30 cellular contexts compared by ENCODE assay signal in the genomic region with DNA sequence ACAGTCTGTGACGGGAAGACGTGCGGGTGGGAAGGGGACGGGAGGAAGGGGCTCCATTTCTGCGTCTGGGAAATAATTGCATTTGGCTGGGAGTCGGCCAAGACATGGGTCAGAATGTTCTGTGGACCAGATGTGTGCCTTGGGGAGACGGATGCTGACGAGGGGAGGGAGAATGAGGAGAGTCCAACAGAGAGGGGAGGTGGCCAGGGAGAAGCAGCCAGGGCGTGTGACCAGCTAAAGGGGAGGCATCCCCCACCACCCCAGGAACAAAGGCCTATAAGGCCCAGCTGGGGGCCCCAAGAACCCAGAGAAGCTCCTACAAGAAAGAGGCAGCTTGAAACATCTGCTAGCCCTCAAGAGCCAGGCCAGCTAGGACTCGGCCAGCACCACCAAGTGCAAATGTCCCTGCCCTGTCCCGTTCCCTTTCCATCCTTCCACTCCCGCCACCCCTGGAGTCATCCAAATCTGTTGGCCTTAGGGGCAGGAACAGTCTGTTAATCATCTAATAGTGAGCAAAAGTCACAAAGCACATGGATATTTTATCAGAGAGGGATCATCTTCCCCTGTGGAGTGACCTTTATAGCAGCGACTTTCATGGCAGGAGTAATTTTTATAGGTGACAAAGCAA. TPM values are rescaled to one million over a fixed set of nuclear protein-coding genes. Genes with fewer than 3 reads are reported as not detected.
"Had no signal": no experiment of that assay in that cellular context is flagged by ENCODE, and none has a peak within 500 bp of the region (broad histone marks: within the 10 kb centered on the region; RNA-seq: fewer than 3 reads in every experiment).

No MANE protein-coding gene starts in this region.

- H3K27ac Mint-ChIP-seq: activated B cell treated with CpG ODN at 0.5 μM for 24 hours; activated CD8-positive, alpha-beta T cell treated with anti-CD3 and anti-CD28 coated beads for 36 hours; activated naive CD8-positive, alpha-beta T cell; activated T-helper 17 cell treated with anti-CD3 and anti-CD28 coated beads, Interleukin-2, amount 50 U/mL, for 72 hours; T-helper 17 cell; T-helper 2 cell treated with Interferon-gamma antibody and Interleukin-4, amounts not matched to agents 5 μg/mL and 100 μg/mL, for 36 hours had no signal

- H3K4me1 ChIP-seq: body of pancreas, esophagus squamous epithelium, gastrocnemius medialis had no signal

- H3K9me3 ChIP-seq: body of pancreas, esophagus squamous epithelium, gastrocnemius medialis had no signal

- H3K36me3 ChIP-seq: esophagus squamous epithelium, gastrocnemius medialis, WERI-Rb-1 had no signal

- H3K4me1 Mint-ChIP-seq: activated B cell treated with CpG ODN at 0.5 μM for 24 hours; activated T-helper 17 cell treated with anti-CD3 and anti-CD28 coated beads, Interleukin-2, amount 50 U/mL, for 72 hours; T-helper 17 cell had no signal

- H3K27me3 ChIP-seq: body of pancreas, gastrocnemius medialis had no signal

- H3K9me3 Mint-ChIP-seq: activated B cell treated with CpG ODN at 0.5 μM for 24 hours; activated CD8-positive, alpha-beta T cell treated with anti-CD3 and anti-CD28 coated beads for 36 hours; activated T-cell treated with anti-CD3 and anti-CD28 coated beads, Interleukin-2, amount 50 U/mL, for 4 hours; activated T-helper 17 cell treated with anti-CD3 and anti-CD28 coated beads, Interleukin-2, amount 50 U/mL, for 72 hours; T-helper 2 cell treated with Interferon-gamma antibody and Interleukin-4, amounts not matched to agents 5 μg/mL and 100 μg/mL, for 36 hours had no signal

- H3K4me3 ChIP-seq: body of pancreas, esophagus squamous epithelium, gastrocnemius medialis had no signal

- H3K27ac ChIP-seq: body of pancreas, epithelial cell of prostate, esophagus squamous epithelium, gastrocnemius medialis, WERI-Rb-1 had no signal

- ATAC-seq: activated CD4-positive, CD25-positive, alpha-beta regulatory T cell treated with anti-CD3 and anti-CD28 coated beads, Interleukin-2, amount 50 U/mL, for 24 hours; activated CD8-positive, alpha-beta T cell treated with anti-CD3 and anti-CD28 coated beads for 36 hours; activated T-cell treated with anti-CD3 and anti-CD28 coated beads, Interleukin-2, amount 50 U/mL, for 4 hours; activated T-helper 17 cell treated with anti-CD3 and anti-CD28 coated beads, Interleukin-2, amount 50 U/mL, for 72 hours; body of pancreas; gastrocnemius medialis; T-helper 17 cell had no signal

- H3K36me3 Mint-ChIP-seq: activated naive CD8-positive, alpha-beta T cell had no signal

- H3K4me3 Mint-ChIP-seq: activated B cell treated with CpG ODN at 0.5 μM for 24 hours; activated CD8-positive, alpha-beta T cell treated with anti-CD3 and anti-CD28 coated beads for 36 hours; activated naive CD8-positive, alpha-beta T cell; activated T-cell treated with anti-CD3 and anti-CD28 coated beads, Interleukin-2, amount 50 U/mL, for 4 hours; activated T-helper 17 cell treated with anti-CD3 and anti-CD28 coated beads, Interleukin-2, amount 50 U/mL, for 72 hours; T-helper 17 cell; T-helper 2 cell treated with Interferon-gamma antibody and Interleukin-4, amounts not matched to agents 5 μg/mL and 100 μg/mL, for 36 hours had no signal

- DNase-seq: activated B cell treated with CpG ODN at 0.5 μM for 24 hours; activated CD4-positive, alpha-beta T cell treated with anti-CD3 and anti-CD28 coated beads for 48 hours; activated CD4-positive, alpha-beta T cell treated with anti-CD3 and anti-CD28 coated beads, Interleukin-2, amount 50 U/mL, for 1 hour; activated CD4-positive, alpha-beta T cell treated with anti-CD3 and anti-CD28 coated beads, Interleukin-2, amount 50 U/mL, for 48 hours; activated CD8-positive, alpha-beta memory T cell treated with anti-CD3 and anti-CD28 coated beads for 24 hours; activated CD8-positive, alpha-beta T cell treated with anti-CD3 and anti-CD28 coated beads for 36 hours; activated effector memory CD4-positive, alpha-beta T cell treated with Interleukin-2 at 50 U/mL for 16 hours; activated gamma-delta T cell treated with Interleukin-2 at 50 U/mL for 16 hours; activated naive CD4-positive, alpha-beta T cell treated with anti-CD3 and anti-CD28 coated beads, Interleukin-2, amount 50 U/mL, for 16 hours; activated naive CD4-positive, alpha-beta T cell treated with Interleukin-2 at 50 U/mL for 16 hours; activated T-cell treated with anti-CD3 and anti-CD28 coated beads, Interleukin-2, amount 50 U/mL, for 4 hours; amniotic stem cell; aorta; body of pancreas; caudate nucleus; effector CD8-positive, alpha-beta T cell; esophagus squamous epithelium; gastrocnemius medialis; glutamatergic neuron; T-helper 1 cell; T-helper 17 cell; T1000; WERI-Rb-1 had no signal

RNA-seq across cellular contexts. Expression of a gene that starts 42.5 kb away (rescaled TPM):
- total RNA-seq: activated B cell treated with CpG ODN at 0.5 μM for 24 hours; activated CD8-positive, alpha-beta T cell treated with anti-CD3 and anti-CD28 coated beads for 36 hours; activated T-cell treated with anti-CD3 and anti-CD28 coated beads, Interleukin-2, amount 50 U/mL, for 4 hours; activated T-helper 17 cell treated with anti-CD3 and anti-CD28 coated beads, Interleukin-2, amount 50 U/mL, for 72 hours; aorta; body of pancreas; chondrocyte; endothelial cell of umbilical vein; gastrocnemius medialis; T-helper 17 cell had no signal
- polyA plus RNA-seq: endothelial cell of umbilical vein had no signal
